Comparison of ENCODE assay signal across 12 cellular contexts in genomic region chr3:156171517-156172267, GRCh38. TPM values are rescaled to one million over a fixed set of nuclear protein-coding genes. Genes with fewer than 3 reads are reported as not detected.
"Had no signal": no experiment of that assay in that cellular context is flagged by ENCODE, and none has a peak within 500 bp of the region (broad histone marks: within the 10 kb centered on the region; RNA-seq: fewer than 3 reads in every experiment).

No MANE protein-coding gene starts in this region.

- ATAC-seq: heart right ventricle, left lobe of liver had no signal

- H3K27ac Mint-ChIP-seq: activated B cell treated with CpG ODN at 0.5 μM for 24 hours; activated CD4-positive, alpha-beta T cell treated with anti-CD3 and anti-CD28 coated beads, Interleukin-2, amount 10 ng/mL, durations not matched to agents 24 days and 14 days had no signal

- H3K4me3 Mint-ChIP-seq: activated B cell treated with CpG ODN at 0.5 μM for 24 hours; activated CD4-positive, alpha-beta T cell treated with anti-CD3 and anti-CD28 coated beads, Interleukin-2, amount 10 ng/mL, durations not matched to agents 24 days and 14 days; neural crest cell had no signal

- H3K9me3 Mint-ChIP-seq: activated B cell treated with CpG ODN at 0.5 μM for 24 hours; activated CD4-positive, alpha-beta T cell treated with anti-CD3 and anti-CD28 coated beads, Interleukin-2, amount 10 ng/mL, durations not matched to agents 24 days and 14 days; neural crest cell had no signal

- DNase-seq: activated B cell treated with CpG ODN at 0.5 μM for 24 hours; activated CD4-positive, alpha-beta T cell treated with anti-CD3 and anti-CD28 coated beads, Interleukin-2, amount 10 ng/mL, durations not matched to agents 24 days and 14 days; activated naive CD4-positive, alpha-beta T cell treated with anti-CD3 and anti-CD28 coated beads, Interleukin-2, amount 50 U/mL, for 16 hours; caudate nucleus; effector CD8-positive, alpha-beta T cell; heart right ventricle; islet precursor cell; ovary; stimulated activated CD4-positive, alpha-beta T cell treated with anti-CD3 and anti-CD28 coated beads, Interleukin-2, amount 100 ng/mL, for 48 hours; stimulated activated naive CD4-positive, alpha-beta T cell treated with Interleukin-2 at 50 U/mL for 16 hours had no signal

- H3K4me1 Mint-ChIP-seq: activated B cell treated with CpG ODN at 0.5 μM for 24 hours; activated CD4-positive, alpha-beta T cell treated with anti-CD3 and anti-CD28 coated beads, Interleukin-2, amount 10 ng/mL, durations not matched to agents 24 days and 14 days; neural crest cell had no signal

RNA-seq across cellular contexts. Expression of gene KCNAB1, which starts 51.3 kb away (rescaled TPM):
- total RNA-seq: activated B cell treated with CpG ODN at 0.5 μM for 24 hours; activated CD4-positive, alpha-beta T cell treated with anti-CD3 and anti-CD28 coated beads, Interleukin-2, amount 10 ng/mL, durations not matched to agents 24 days and 14 days had no signal
